In the genomic region with DNA sequence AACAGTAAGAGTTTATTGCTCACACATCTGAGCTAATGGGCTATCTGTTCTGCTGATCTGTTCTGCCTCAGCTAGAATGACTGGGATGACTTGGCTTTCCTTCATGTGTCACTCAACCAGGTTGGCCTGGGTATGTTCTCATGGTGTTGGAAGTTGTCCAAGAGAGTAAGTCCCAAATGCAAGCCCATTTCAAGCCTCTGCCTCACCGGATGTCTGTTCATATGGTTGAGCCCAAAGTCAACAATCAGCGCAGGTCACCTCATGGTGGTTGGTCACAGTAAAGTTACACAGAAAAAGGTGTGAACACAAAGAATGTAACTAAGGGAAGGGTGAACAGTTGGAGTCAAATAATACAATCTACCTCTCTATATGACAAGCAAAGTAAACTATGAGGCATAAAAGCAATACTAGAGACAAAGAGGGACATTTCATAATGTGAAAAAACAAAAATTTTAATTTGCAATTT, we compare ENCODE assay signal across 1 cellular context.
A peak's percentile ranks its signal among the peaks of the same experiment; 100 is the strongest.
TF ChIP-seq lines count a peak whose summit lies in the region.

No MANE protein-coding gene starts in this region.

TF ChIP-seq in K562, 482 proteins besides CTCF, POLR2A, EP300 and RAD21 (continued from another document and continues in another):
- TF ChIP-seq ZNF318 (IDR thresholded peaks at IDR 0.05; ENCODE audit: borderline replicate concordance in 1 of 2, low read depth in 1 of 2) = peak in 1 of 2 experiments; percentile 89; a peak in 2 of 4 replicates
- no peak for TF ChIP-seq TBL1XR1 (IDR thresholded peaks at IDR 0.05; ENCODE audit: low read length in 2 of 2)
- no peak for TF ChIP-seq YBX1 (IDR thresholded peaks at IDR 0.05)
- TF ChIP-seq STAT5A (IDR thresholded peaks at IDR 0.05; ENCODE audit: borderline replicate concordance, low read length) = no peak
- no peak for TF ChIP-seq ZKSCAN3 (CRISPR knock-in tag; IDR thresholded peaks at IDR 0.05)
- peak; percentile 51; the same call in 1 of the 2 replicates for TF ChIP-seq HINFP (tag; conservative IDR thresholded peaks at IDR 0.05; ENCODE audit: low read depth)
- TF ChIP-seq DACH1 (IDR thresholded peaks at IDR 0.05; ENCODE audit: partially characterized antibody) = no peak
- TF ChIP-seq DPF2 (IDR thresholded peaks at IDR 0.05) = peak; percentile 82; the same call in 1 of the 2 replicates
- no peak for TF ChIP-seq BCL6 (CRISPR knock-in tag; IDR thresholded peaks at IDR 0.05)
- no peak for TF ChIP-seq SMAD2 (IDR thresholded peaks at IDR 0.05; ENCODE audit: low read depth, low read length)
- peak; percentile 3; the same call in 1 of the 2 replicates for TF ChIP-seq CBFA2T3 (IDR thresholded peaks at IDR 0.05)
- TF ChIP-seq ARID1B (IDR thresholded peaks at IDR 0.05) = peak; percentile 73
- peak; percentile 35 for TF ChIP-seq CCNT2 (IDR thresholded peaks at IDR 0.05; ENCODE audit: borderline replicate concordance, extremely low read depth, insufficient read length, low read depth, low read length)
- TF ChIP-seq SOX6 (IDR thresholded peaks at IDR 0.05) = peak; percentile 52; the same call in 1 of the 2 replicates
- peak; percentile 16; the same call in 1 of the 2 replicates for TF ChIP-seq TEAD4 (IDR thresholded peaks at IDR 0.05; ENCODE audit: low read length)
- no peak for TF ChIP-seq TEAD4 (CRISPR knock-in tag; IDR thresholded peaks at IDR 0.05; ENCODE audit: borderline replicate concordance)
- TF ChIP-seq, protein P1, sequence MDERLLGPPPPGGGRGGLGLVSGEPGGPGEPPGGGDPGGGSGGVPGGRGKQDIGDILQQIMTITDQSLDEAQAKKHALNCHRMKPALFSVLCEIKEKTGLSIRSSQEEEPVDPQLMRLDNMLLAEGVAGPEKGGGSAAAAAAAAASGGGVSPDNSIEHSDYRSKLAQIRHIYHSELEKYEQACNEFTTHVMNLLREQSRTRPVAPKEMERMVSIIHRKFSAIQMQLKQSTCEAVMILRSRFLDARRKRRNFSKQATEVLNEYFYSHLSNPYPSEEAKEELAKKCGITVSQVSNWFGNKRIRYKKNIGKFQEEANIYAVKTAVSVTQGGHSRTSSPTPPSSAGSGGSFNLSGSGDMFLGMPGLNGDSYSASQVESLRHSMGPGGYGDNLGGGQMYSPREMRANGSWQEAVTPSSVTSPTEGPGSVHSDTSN (CRISPR knock-in tag; IDR thresholded peaks at IDR 0.05; ENCODE audit: low read depth) = peak; percentile 87
- TF ChIP-seq, protein P1 (tag; conservative IDR thresholded peaks at IDR 0.05; ENCODE audit: low read depth) = peak; percentile 98
- peak; percentile 29; the same call in 1 of the 2 replicates for TF ChIP-seq LEF1 (IDR thresholded peaks at IDR 0.05)
- no peak for TF ChIP-seq ZNF77 (CRISPR knock-in tag; IDR thresholded peaks at IDR 0.05)
- peak in 1 of 2 experiments; percentile 78; a peak in 3 of 4 replicates for TF ChIP-seq FOXA3 (CRISPR knock-in tag; conservative IDR thresholded peaks at IDR 0.05 in 1 of 2, IDR thresholded peaks at IDR 0.05 in 1 of 2)
- peak; percentile 65 for TF ChIP-seq EHMT2 (IDR thresholded peaks at IDR 0.05)
- no peak for TF ChIP-seq ILF3 (IDR thresholded peaks at IDR 0.05; ENCODE audit: borderline replicate concordance)
- TF ChIP-seq ZNF398 (CRISPR knock-in tag; IDR thresholded peaks at IDR 0.05) = no peak
- TF ChIP-seq, protein P2, sequence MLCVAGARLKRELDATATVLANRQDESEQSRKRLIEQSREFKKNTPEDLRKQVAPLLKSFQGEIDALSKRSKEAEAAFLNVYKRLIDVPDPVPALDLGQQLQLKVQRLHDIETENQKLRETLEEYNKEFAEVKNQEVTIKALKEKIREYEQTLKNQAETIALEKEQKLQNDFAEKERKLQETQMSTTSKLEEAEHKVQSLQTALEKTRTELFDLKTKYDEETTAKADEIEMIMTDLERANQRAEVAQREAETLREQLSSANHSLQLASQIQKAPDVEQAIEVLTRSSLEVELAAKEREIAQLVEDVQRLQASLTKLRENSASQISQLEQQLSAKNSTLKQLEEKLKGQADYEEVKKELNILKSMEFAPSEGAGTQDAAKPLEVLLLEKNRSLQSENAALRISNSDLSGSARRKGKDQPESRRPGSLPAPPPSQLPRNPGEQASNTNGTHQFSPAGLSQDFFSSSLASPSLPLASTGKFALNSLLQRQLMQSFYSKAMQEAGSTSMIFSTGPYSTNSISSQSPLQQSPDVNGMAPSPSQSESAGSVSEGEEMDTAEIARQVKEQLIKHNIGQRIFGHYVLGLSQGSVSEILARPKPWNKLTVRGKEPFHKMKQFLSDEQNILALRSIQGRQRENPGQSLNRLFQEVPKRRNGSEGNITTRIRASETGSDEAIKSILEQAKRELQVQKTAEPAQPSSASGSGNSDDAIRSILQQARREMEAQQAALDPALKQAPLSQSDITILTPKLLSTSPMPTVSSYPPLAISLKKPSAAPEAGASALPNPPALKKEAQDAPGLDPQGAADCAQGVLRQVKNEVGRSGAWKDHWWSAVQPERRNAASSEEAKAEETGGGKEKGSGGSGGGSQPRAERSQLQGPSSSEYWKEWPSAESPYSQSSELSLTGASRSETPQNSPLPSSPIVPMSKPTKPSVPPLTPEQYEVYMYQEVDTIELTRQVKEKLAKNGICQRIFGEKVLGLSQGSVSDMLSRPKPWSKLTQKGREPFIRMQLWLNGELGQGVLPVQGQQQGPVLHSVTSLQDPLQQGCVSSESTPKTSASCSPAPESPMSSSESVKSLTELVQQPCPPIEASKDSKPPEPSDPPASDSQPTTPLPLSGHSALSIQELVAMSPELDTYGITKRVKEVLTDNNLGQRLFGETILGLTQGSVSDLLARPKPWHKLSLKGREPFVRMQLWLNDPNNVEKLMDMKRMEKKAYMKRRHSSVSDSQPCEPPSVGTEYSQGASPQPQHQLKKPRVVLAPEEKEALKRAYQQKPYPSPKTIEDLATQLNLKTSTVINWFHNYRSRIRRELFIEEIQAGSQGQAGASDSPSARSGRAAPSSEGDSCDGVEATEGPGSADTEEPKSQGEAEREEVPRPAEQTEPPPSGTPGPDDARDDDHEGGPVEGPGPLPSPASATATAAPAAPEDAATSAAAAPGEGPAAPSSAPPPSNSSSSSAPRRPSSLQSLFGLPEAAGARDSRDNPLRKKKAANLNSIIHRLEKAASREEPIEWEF (CRISPR knock-in tag; IDR thresholded peaks at IDR 0.05) = no peak
- TF ChIP-seq TRIM28 (IDR thresholded peaks at IDR 0.05) = no peak
- peak; percentile 93 for TF ChIP-seq C11orf30 (IDR thresholded peaks at IDR 0.05; ENCODE audit: low read depth)
- no peak for TF ChIP-seq ARNT (IDR thresholded peaks at IDR 0.05)
- TF ChIP-seq, protein P3, sequence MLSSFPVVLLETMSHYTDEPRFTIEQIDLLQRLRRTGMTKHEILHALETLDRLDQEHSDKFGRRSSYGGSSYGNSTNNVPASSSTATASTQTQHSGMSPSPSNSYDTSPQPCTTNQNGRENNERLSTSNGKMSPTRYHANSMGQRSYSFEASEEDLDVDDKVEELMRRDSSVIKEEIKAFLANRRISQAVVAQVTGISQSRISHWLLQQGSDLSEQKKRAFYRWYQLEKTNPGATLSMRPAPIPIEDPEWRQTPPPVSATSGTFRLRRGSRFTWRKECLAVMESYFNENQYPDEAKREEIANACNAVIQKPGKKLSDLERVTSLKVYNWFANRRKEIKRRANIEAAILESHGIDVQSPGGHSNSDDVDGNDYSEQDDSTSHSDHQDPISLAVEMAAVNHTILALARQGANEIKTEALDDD (IDR thresholded peaks at IDR 0.05) = peak; percentile 57; the same call in 1 of the 2 replicates
- TF ChIP-seq ESRRA (IDR thresholded peaks at IDR 0.05; ENCODE audit: borderline replicate concordance, low read depth) = peak; percentile 27; the same call in 1 of the 2 replicates
- no peak for TF ChIP-seq TFAM (CRISPR knock-in tag; conservative IDR thresholded peaks at IDR 0.05)
- TF ChIP-seq HNRNPL (IDR thresholded peaks at IDR 0.05; ENCODE audit: low read depth, low read length) = no peak
- peak in 1 of 2 experiments; percentile 69; a peak in 1 of 4 replicates for TF ChIP-seq RCOR1 (IDR thresholded peaks at IDR 0.05; ENCODE audit: borderline replicate concordance in 1 of 2, low read depth in 2 of 2, low read length in 2 of 2)
- peak; percentile 93 for TF ChIP-seq NFIC (IDR thresholded peaks at IDR 0.05)
- TF ChIP-seq KLF16 (IDR thresholded peaks at IDR 0.05) = no peak
- peak; percentile 94 for TF ChIP-seq ETV5 (CRISPR knock-in tag; IDR thresholded peaks at IDR 0.05; ENCODE audit: low read depth)
